In the genomic region with DNA sequence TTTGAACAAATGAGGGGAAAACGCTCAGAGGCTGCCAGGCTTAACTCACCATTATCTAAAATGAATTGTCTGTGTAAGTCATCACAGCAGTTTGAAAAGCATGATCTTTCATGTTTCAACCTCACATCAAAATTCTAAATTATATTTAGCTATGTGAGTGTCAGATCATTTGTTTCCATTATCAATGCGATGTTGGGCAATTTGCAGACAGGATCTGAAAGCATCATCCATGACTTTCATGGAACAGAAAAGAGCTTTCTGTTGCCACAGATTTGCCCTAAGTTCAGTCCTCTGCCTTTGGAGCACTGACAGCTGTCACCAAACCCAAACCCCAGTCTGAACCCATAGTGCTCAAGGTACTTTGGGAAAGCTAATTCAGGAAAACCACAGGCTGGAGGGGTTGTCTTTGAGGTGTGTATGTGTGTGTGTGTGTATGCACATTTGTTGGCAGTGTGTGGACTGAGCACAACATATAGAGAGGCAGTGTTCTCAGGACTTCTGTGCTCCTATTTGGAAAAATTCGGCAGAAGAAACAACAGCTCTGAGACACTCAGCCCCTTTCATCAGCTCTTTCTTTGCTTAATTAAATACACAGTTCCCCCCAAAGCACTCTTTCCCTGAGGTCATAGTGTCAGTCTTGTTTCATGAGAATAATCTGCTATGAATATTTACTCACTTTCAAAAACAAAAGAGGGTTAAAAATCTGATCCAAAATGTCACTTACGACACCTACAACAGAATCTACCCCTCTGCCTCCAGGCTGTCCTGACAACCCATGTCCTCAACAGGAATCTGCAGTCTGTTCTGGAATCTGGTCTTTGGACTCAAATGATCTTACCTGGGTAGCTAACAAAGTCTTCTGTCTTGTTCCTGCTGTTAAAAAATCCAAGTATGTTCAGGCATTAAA, we compare ENCODE assay signal across 1 cellular context.
TF ChIP-seq lines count a peak whose summit lies in the region.

No MANE protein-coding gene starts in this region.

TF ChIP-seq in GM12878, 131 proteins besides CTCF, POLR2A, EP300 and RAD21 (continued from another document):
- TF ChIP-seq ATF3 (IDR thresholded peaks at IDR 0.05; ENCODE audit: borderline replicate concordance, extremely low read depth, low read depth, low read length) (no peak), BMI1 (IDR thresholded peaks at IDR 0.05; ENCODE audit: borderline replicate concordance) (no peak), ZBTB33 (IDR thresholded peaks at IDR 0.05) (no peak)
